In the genomic region with DNA sequence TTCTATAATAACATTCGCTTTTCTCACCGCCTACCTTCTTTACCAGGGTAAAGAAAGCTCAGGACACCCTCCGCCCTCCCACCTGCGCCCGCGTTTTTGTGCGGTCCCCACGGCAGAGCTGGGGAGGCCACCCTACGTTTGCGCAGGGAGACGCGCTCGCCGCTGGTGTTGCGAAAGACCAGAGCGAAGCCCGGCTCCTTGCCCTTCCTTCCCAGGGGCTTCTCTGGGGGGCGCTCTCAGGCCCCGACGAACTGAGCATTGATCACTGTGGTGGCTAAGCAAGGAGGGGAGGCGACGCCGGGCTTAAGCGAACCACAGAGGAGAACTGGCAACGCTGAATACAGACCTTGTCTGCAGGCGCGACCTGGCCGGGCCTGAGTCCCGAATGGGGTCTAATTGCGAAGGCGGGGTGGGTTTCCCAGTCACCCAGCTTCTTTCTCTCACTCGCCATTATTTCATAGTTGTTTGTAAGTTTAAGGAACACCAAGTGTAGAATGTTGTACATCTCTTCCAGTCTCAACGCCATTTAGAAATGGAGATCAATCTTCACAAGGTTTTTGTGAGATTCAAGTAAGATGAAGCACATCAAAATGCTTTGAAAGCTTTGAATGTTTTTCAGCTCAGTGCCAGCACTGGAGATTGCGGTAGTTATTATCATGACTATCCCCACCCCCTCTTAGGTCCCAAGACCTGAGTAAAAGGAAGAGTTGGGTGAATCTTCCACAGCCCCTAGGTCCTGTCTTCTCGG, we compare ENCODE assay signal across 18 cellular contexts. TPM values are rescaled to one million over a fixed set of nuclear protein-coding genes. Genes with fewer than 3 reads are reported as not detected.
DNase-seq lines count a peak whose midpoint lies in the region; ATAC-seq and TF ChIP-seq lines count a peak whose summit lies in the region.
"Had no signal": no experiment of that assay in that cellular context is flagged by ENCODE, and none has a peak within 500 bp of the region (broad histone marks: within the 10 kb centered on the region; RNA-seq: fewer than 3 reads in every experiment).

No MANE protein-coding gene starts in this region.

- H3K36me3 ChIP-seq in Caco-2 (ENCODE audit: control insufficient read depth, insufficient read depth, low read length), result no peaks in the 10 kb centered on the region
- H3K36me3 ChIP-seq: BE2C, HAP-1 had no signal

- BruUV-seq in Caco-2 (replicated peaks; lab: Mats Ljungman, UMichigan), result no TSS peak

- H3K4me3 Mint-ChIP-seq in Caco-2 (ENCODE audit: unreplicated experiment) (peak overlapping the region; percentile 76), neural crest cell (peak overlapping the region; percentile 33)

- H3K36me3 Mint-ChIP-seq in Caco-2 (ENCODE audit: insufficient read depth, unreplicated experiment), result no peaks in the 10 kb centered on the region
- H3K36me3 Mint-ChIP-seq in neural crest cell (ENCODE audit: low read depth), result no peaks in the 10 kb centered on the region

- CTCF ChIA-PET in Caco-2 (lab: Charles Lee), result interaction anchor here (0.6 to 1.1 kb wide), 3 partner anchors 12 to 73 kb away, joined by 4 to 6 read pairs (median 4); no protein-coding TSS in a partner anchor
- CTCF ChIA-PET in GM10248 (lab: Yijun Ruan, JAX), result interaction anchor here (0.6 to 1.5 kb wide), 4 partner anchors 31 to 149 kb away, joined by 3 to 4 read pairs (median 4); no protein-coding TSS in a partner anchor

- H3K4me1 Mint-ChIP-seq in Caco-2 (ENCODE audit: low read depth, unreplicated experiment) (no peaks in the 10 kb centered on the region), neural crest cell (peaks cover 5% of the 10 kb centered on the region)

- ATAC-seq in HG03135 (IDR thresholded peaks at IDR 0.05; ENCODE audit: unreplicated experiment), result no peak
- ATAC-seq: activated CD8-positive, alpha-beta T cell treated with anti-CD3 and anti-CD28 coated beads for 36 hours; esophagus mucosa had no signal

- intact Hi-C loops in Caco-2 (cut with micrococcal nuclease; ENCODE audit: unreplicated experiment), result loop anchor here (10.0 kb wide), 2 partner anchors 317 to 417 kb away; no protein-coding TSS in a partner anchor

- H3K27ac Mint-ChIP-seq in Caco-2 (ENCODE audit: unreplicated experiment), result no peak overlapping the region
- H3K27ac Mint-ChIP-seq in neural crest cell (ENCODE audit: unreplicated experiment), result no peak overlapping the region
- H3K27ac Mint-ChIP-seq: activated CD8-positive, alpha-beta T cell treated with anti-CD3 and anti-CD28 coated beads for 36 hours had no signal

- H3K27me3 Mint-ChIP-seq in Caco-2 (ENCODE audit: insufficient read depth, unreplicated experiment), result peaks cover 12% of the 10 kb centered on the region
- H3K27me3 Mint-ChIP-seq in neural crest cell (ENCODE audit: low read depth), result peaks cover 98% of the 10 kb centered on the region

- no peaks in the 10 kb centered on the region for H3K9me3 ChIP-seq in Caco-2
- H3K9me3 ChIP-seq: BE2C, HAP-1 had no signal

- H3K27me3 ChIP-seq in Caco-2 (replicated peaks; ENCODE audit: control insufficient read depth, insufficient read depth, low read length), result no peaks in the 10 kb centered on the region; the same call in none of the 2 replicates

- POLR2A ChIA-PET in Caco-2 (lab: Charles Lee) (no interaction called here), GM10248 (lab: Yijun Ruan, JAX) (no interaction called here)

- DNase-seq in Caco-2, result no peak
- DNase-seq in GM10248 (ENCODE audit: extremely low spot score), result peak; percentile 10
- peak; percentile 72 for DNase-seq in ecto neural progenitor cell (ENCODE audit: low spot score)
- DNase-seq in neural crest cell (ENCODE audit: low read depth, low spot score), result no peak
- DNase-seq in HuH-7.5 (ENCODE audit: low spot score), result no peak
- no peak for DNase-seq in foreskin fibroblast
- DNase-seq: activated CD8-positive, alpha-beta T cell treated with anti-CD3 and anti-CD28 coated beads for 36 hours; activated gamma-delta T cell treated with Interleukin-2 at 50 U/mL for 16 hours; BE2C; DMS153; IMR-90; naive B cell; NCI-H1048; stimulated activated CD4-positive, alpha-beta T cell treated with anti-CD3 and anti-CD28 coated beads, Interleukin-4, amount 100 ng/mL, for 24 hours had no signal

- H3K4me3 ChIP-seq in Caco-2 (ENCODE audit: low read depth, low read length) (no peak overlapping the region), foreskin fibroblast (ENCODE audit: low read depth in 1 of 2, low read length in 2 of 2) (no peak overlapping the region)

- H3K4me1 ChIP-seq in Caco-2, result peaks cover 3% of the 10 kb centered on the region; the same call in 1 of the 2 replicates
- H3K4me1 ChIP-seq: BE2C had no signal

- H3K9me3 Mint-ChIP-seq in Caco-2 (ENCODE audit: unreplicated experiment) (no peaks in the 10 kb centered on the region), neural crest cell (no peaks in the 10 kb centered on the region)
- H3K9me3 Mint-ChIP-seq: activated CD8-positive, alpha-beta T cell treated with anti-CD3 and anti-CD28 coated beads for 36 hours had no signal

- no peak for TF ChIP-seq CTCF in Caco-2 (IDR thresholded peaks at IDR 0.05; ENCODE audit: insufficient read depth in 1 of 2, low read depth in 1 of 2, low read length in 1 of 2, severe bottlenecking in 1 of 2, unreplicated experiment in 1 of 2)
- TF ChIP-seq CTCF in GM10248 (IDR thresholded peaks at IDR 0.05; ENCODE audit: control extremely low read depth, extremely low read depth, low read depth, missing control alignments), result no peak
- no peak for TF ChIP-seq CTCF in neural crest cell (conservative IDR thresholded peaks at IDR 0.05)
- TF ChIP-seq CTCF in foreskin fibroblast (IDR thresholded peaks at IDR 0.05; ENCODE audit: low read depth, low read length), result no peak

RNA-seq across cellular contexts. Expression of a gene that starts 1.7 kb away (rescaled TPM):
- 0.66 and 1.5 TPM in 2 replicates for total RNA-seq in Caco-2 (2022)
- not detected in 2 replicates for total RNA-seq in neural crest cell
- total RNA-seq: esophagus mucosa, IMR-90, liver had no signal

Comparison
In these comparisons a context has a peak if more than half of its experiments do, and no peak if none do; other contexts are left out.
1. DNase-seq: peak in GM10248 (single experiment) and ecto neural progenitor cell (single experiment); none in Caco-2 (0 of 2), neural crest cell (single experiment), HuH-7.5 (single experiment) and foreskin fibroblast (0 of 2).